10 cellular contexts compared by ENCODE assay signal in genomic region chr4:20299515-20299914, GRCh38. TPM values are rescaled to one million over a fixed set of nuclear protein-coding genes. Genes with fewer than 3 reads are reported as not detected.
A peak's percentile ranks its signal among the peaks of the same experiment; 100 is the strongest.
DNase-seq lines count a peak whose midpoint lies in the region; ATAC-seq and TF ChIP-seq lines count a peak whose summit lies in the region.
"Had no signal": no experiment of that assay in that cellular context is flagged by ENCODE, and none has a peak within 500 bp of the region (broad histone marks: within the 10 kb centered on the region; RNA-seq: fewer than 3 reads in every experiment).

No MANE protein-coding gene starts in this region.

- TF ChIP-seq CTCF in AG09319 (IDR thresholded peaks at IDR 0.05; ENCODE audit: low read depth, low read length): peak; percentile 39

- no peaks in the 10 kb centered on the region for H3K36me3 ChIP-seq in MG63

- no peak overlapping the region for H3K4me3 ChIP-seq in MG63

- no peaks in the 10 kb centered on the region for H3K36me3 Mint-ChIP-seq in stimulated activated effector memory CD8-positive, alpha-beta T cell treated with anti-CD3 and anti-CD28 coated beads, Interleukin-12 subunit alpha, Interleukin-12 subunit beta, amount 100 ng/mL, for 72 hours

- H3K4me1 Mint-ChIP-seq in stimulated activated effector memory CD8-positive, alpha-beta T cell treated with anti-CD3 and anti-CD28 coated beads, Interleukin-12 subunit alpha, Interleukin-12 subunit beta, amount 100 ng/mL, for 72 hours: no peaks in the 10 kb centered on the region

- H3K4me3 Mint-ChIP-seq in stimulated activated effector memory CD8-positive, alpha-beta T cell treated with anti-CD3 and anti-CD28 coated beads, Interleukin-12 subunit alpha, Interleukin-12 subunit beta, amount 100 ng/mL, for 72 hours: no peak overlapping the region

- no peak for ATAC-seq in stimulated activated effector memory CD8-positive, alpha-beta T cell treated with anti-CD3 and anti-CD28 coated beads, Interleukin-12 subunit alpha, Interleukin-12 subunit beta, amount 100 ng/mL, for 72 hours

- DNase-seq in AG09319 (ENCODE audit: extremely low read depth, low read depth): no peak
- peak; percentile 31 for DNase-seq in HT1080 (ENCODE audit: low read depth)
- DNase-seq in amniotic stem cell (lab: John Stamatoyannopoulos, UW): peak; percentile 58
- DNase-seq in iris pigment epithelial cell (ENCODE audit: low read depth): peak; percentile 58
- no peak for DNase-seq in stimulated activated effector memory CD8-positive, alpha-beta T cell treated with anti-CD3 and anti-CD28 coated beads, Interleukin-12 subunit alpha, Interleukin-12 subunit beta, amount 100 ng/mL, for 72 hours (ENCODE audit: low spot score in 2 of 2)
- no peak for DNase-seq in activated CD4-positive, CD25-positive, alpha-beta regulatory T cell (lab: John Stamatoyannopoulos, UW)
- DNase-seq in MG63: no peak
- no peak for DNase-seq in germinal center (ENCODE audit: low spot score)
- DNase-seq: activated CD4-positive, alpha-beta T cell treated with anti-CD3 and anti-CD28 coated beads for 1 hour; DMS153 had no signal

- H3K9me3 ChIP-seq in MG63: no peaks in the 10 kb centered on the region

- H3K9me3 Mint-ChIP-seq in stimulated activated effector memory CD8-positive, alpha-beta T cell treated with anti-CD3 and anti-CD28 coated beads, Interleukin-12 subunit alpha, Interleukin-12 subunit beta, amount 100 ng/mL, for 72 hours: peaks cover 8% of the 10 kb centered on the region

- no peak overlapping the region for H3K27ac Mint-ChIP-seq in stimulated activated effector memory CD8-positive, alpha-beta T cell treated with anti-CD3 and anti-CD28 coated beads, Interleukin-12 subunit alpha, Interleukin-12 subunit beta, amount 100 ng/mL, for 72 hours

- H3K27me3 ChIP-seq in MG63: no peaks in the 10 kb centered on the region

RNA-seq across cellular contexts. Expression of gene SLIT2, which starts 47.8 kb away (rescaled TPM):
- total RNA-seq in HT1080 (2014; rRNA removed; shearing (Covaris generic)): 0.47 and 0.76 TPM in 2 replicates
- 0.08 and 0.19 TPM in 2 replicates for polyA plus RNA-seq in HT1080 (2015; cell fraction: cytosol; rRNA removed)
- polyA plus RNA-seq in HT1080 (2015; cell fraction: nucleus; rRNA removed): 0.33 and 0.41 TPM in 2 replicates
- total RNA-seq in MG63 (2014; rRNA removed; shearing (Covaris generic); ENCODE audit: low replicate concordance): 1.9 and 3.3 TPM in 2 replicates

Comparison
In these comparisons a context has a peak if more than half of its experiments do, and no peak if none do; other contexts are left out.
1. DNase-seq: peak in HT1080 (single experiment), amniotic stem cell (single experiment) and iris pigment epithelial cell (single experiment); none in AG09319 (single experiment), stimulated activated effector memory CD8-positive, alpha-beta T cell treated with anti-CD3 and anti-CD28 coated beads, Interleukin-12 subunit alpha, Interleukin-12 subunit beta, amount 100 ng/mL, for 72 hours (0 of 2), activated CD4-positive, CD25-positive, alpha-beta regulatory T cell (0 of 4), MG63 (single experiment) and germinal center (single experiment).